Comparison of ENCODE assay signal across 10 cellular contexts in genomic region chr15:22243440-22244130, GRCh38.
"Had no signal": no experiment of that assay in that cellular context is flagged by ENCODE, and none has a peak within 500 bp of the region (broad histone marks: within the 10 kb centered on the region; RNA-seq: fewer than 3 reads in every experiment).

No MANE protein-coding gene starts in this region.

- DNase-seq: GM23248, HFFc6, IMR-90, KG1 had no signal

- H3K9ac ChIP-seq: GM23248 had no signal

- H3K4me3 ChIP-seq: GM23248, HAP-1, K562 had no signal

- H3K4me1 ChIP-seq: HAP-1 had no signal

- H3K27ac ChIP-seq: GM23248, HL-60 had no signal

- FAIRE-seq: H1, H54, K562 had no signal

- ATAC-seq: HCT116, K562 had no signal

- H2AFZ ChIP-seq: GM23248 had no signal

- H3K36me3 ChIP-seq: HAP-1 had no signal
